18 cellular contexts compared by ENCODE assay signal in genomic region chr12:57255916-57256315, GRCh38. TPM values are rescaled to one million over a fixed set of nuclear protein-coding genes. Genes with fewer than 3 reads are reported as not detected.
DNase-seq lines count a peak whose midpoint lies in the region; ATAC-seq and TF ChIP-seq lines count a peak whose summit lies in the region.
"Had no signal": no experiment of that assay in that cellular context is flagged by ENCODE, and none has a peak within 500 bp of the region (broad histone marks: within the 10 kb centered on the region; RNA-seq: fewer than 3 reads in every experiment).

No MANE protein-coding gene starts in this region.

- H3K27ac ChIP-seq in sigmoid colon, result no peak overlapping the region
- H3K27ac ChIP-seq: BLaER1 treated with 17β-estradiol and CSF1 and Interleukin-3, amounts not matched to agents 10 nM and 100 nM had no signal

- 85 to 93% methylated on average over 6 of the region's 6 CpGs for WGBS in sigmoid colon, 2 donors

- no peaks in the 10 kb centered on the region for H3K9me3 ChIP-seq in sigmoid colon
- H3K9me3 ChIP-seq: BLaER1 treated with 17β-estradiol and CSF1 and Interleukin-3, amounts not matched to agents 10 nM and 100 nM had no signal

- TF ChIP-seq POLR2A in sigmoid colon (IDR thresholded peaks at IDR 0.05), result no peak

- peak; percentile 24 for DNase-seq in activated effector memory CD4-positive, alpha-beta T cell treated with anti-CD3 and anti-CD28 coated beads, Interleukin-2, amount 50 U/mL, for 16 hours
- DNase-seq in activated effector memory CD4-positive, alpha-beta T cell treated with Interleukin-2 at 50 U/mL for 16 hours, result no peak
- DNase-seq in left lobe of liver (ENCODE audit: low spot score) (peak; percentile 31), posterior vena cava (ENCODE audit: low spot score) (peak; percentile 11), HuH-7 (ENCODE audit: low spot score) (no peak), sigmoid colon (no peak)
- DNase-seq: CD4-positive, alpha-beta T cell; CD8-positive, alpha-beta memory T cell; DMS 273 treated with DMSO at 0.1 percent for 48 hours; DMS79; EL; GDM1; H9 had no signal

- no peak overlapping the region for H3K4me3 ChIP-seq in sigmoid colon
- H3K4me3 ChIP-seq: BLaER1 treated with 17β-estradiol and CSF1 and Interleukin-3, amounts not matched to agents 10 nM and 100 nM; GM23338 had no signal

- TF ChIP-seq CTCF in sigmoid colon (IDR thresholded peaks at IDR 0.05), result no peak

- H3K4me1 ChIP-seq in sigmoid colon, result peaks cover 0 to 5% (median 0%) of the 10 kb centered on the region in 4 donors
- H3K4me1 ChIP-seq: BLaER1 treated with 17β-estradiol and CSF1 and Interleukin-3, amounts not matched to agents 10 nM and 100 nM had no signal

- H3K36me3 ChIP-seq in sigmoid colon, result peaks cover 11 to 67% (median 39%) of the 10 kb centered on the region in 4 donors

- intact Hi-C loops in posterior vena cava (cut with DNase I) (loop anchor here in 1 of 2 donors (5.0 kb wide), 1 partner anchor 1409 kb away; no protein-coding TSS in a partner anchor), sigmoid colon (cut with DNase I) (no loop called here)

- no peak for TF ChIP-seq EP300 in sigmoid colon (IDR thresholded peaks at IDR 0.05)

- ATAC-seq in left lobe of liver, result no peak
- ATAC-seq: GM23338, HCT116 had no signal

- no peaks in the 10 kb centered on the region for H3K27me3 ChIP-seq in sigmoid colon
- H3K27me3 ChIP-seq: BLaER1 treated with 17β-estradiol and CSF1 and Interleukin-3, amounts not matched to agents 10 nM and 100 nM had no signal

RNA-seq across cellular contexts. Expression of gene STAC3, which starts 4.9 kb away (rescaled TPM):
- 2.3 TPM for total RNA-seq in left lobe of liver
- 1 to 10 TPM; 1.2 to 2.8 TPM for total RNA-seq in posterior vena cava
- total RNA-seq in sigmoid colon, result 1 to 10 TPM in 3 of 4 donors, under 1 TPM in 1; 0.41 to 2.8 (median 1.8) TPM
- polyA plus RNA-seq in sigmoid colon, result 1 to 10 TPM; 1.2 to 4.6 (median 1.8) TPM
- total RNA-seq: H4 had no signal
- polyA plus RNA-seq: CD8-positive, alpha-beta memory T cell had no signal

RNA-seq across cellular contexts. Expression of gene SHMT2, which starts 26.4 kb away (rescaled TPM):
- total RNA-seq in left lobe of liver, result 242 TPM
- 10 to 100 TPM; 53.2 to 53.7 TPM for total RNA-seq in posterior vena cava
- 10 to 100 TPM; 24.6 to 52.2 (median 34.5) TPM for total RNA-seq in sigmoid colon
- 100 to 1,000 TPM in 1 of 3 donors, 10 to 100 TPM in 2; 26.6 to 100 (median 29.4) TPM for polyA plus RNA-seq in sigmoid colon

RNA-seq across cellular contexts. Expression of gene NXPH4, which starts 39.3 kb away (rescaled TPM):
- 0.13 TPM for total RNA-seq in left lobe of liver
- total RNA-seq in posterior vena cava, result under 1 TPM; 0.24 to 0.79 TPM
- total RNA-seq in sigmoid colon, result not detected
- under 1 TPM in 1 of 3 donors, not detected in 2; 0.13 TPM for polyA plus RNA-seq in sigmoid colon
- total RNA-seq: CD4-positive, alpha-beta T cell had no signal
- polyA plus RNA-seq: CD14-positive monocyte; CD8-positive, alpha-beta memory T cell had no signal

Comparison
In these comparisons a context has a peak if more than half of its experiments do, and no peak if none do; other contexts are left out.
1. DNase-seq: peak in activated effector memory CD4-positive, alpha-beta T cell treated with anti-CD3 and anti-CD28 coated beads, Interleukin-2, amount 50 U/mL, for 16 hours (single experiment), left lobe of liver (single experiment) and posterior vena cava (single experiment); none in activated effector memory CD4-positive, alpha-beta T cell treated with Interleukin-2 at 50 U/mL for 16 hours (single experiment), HuH-7 (single experiment) and sigmoid colon (single experiment).